In the genomic region with DNA sequence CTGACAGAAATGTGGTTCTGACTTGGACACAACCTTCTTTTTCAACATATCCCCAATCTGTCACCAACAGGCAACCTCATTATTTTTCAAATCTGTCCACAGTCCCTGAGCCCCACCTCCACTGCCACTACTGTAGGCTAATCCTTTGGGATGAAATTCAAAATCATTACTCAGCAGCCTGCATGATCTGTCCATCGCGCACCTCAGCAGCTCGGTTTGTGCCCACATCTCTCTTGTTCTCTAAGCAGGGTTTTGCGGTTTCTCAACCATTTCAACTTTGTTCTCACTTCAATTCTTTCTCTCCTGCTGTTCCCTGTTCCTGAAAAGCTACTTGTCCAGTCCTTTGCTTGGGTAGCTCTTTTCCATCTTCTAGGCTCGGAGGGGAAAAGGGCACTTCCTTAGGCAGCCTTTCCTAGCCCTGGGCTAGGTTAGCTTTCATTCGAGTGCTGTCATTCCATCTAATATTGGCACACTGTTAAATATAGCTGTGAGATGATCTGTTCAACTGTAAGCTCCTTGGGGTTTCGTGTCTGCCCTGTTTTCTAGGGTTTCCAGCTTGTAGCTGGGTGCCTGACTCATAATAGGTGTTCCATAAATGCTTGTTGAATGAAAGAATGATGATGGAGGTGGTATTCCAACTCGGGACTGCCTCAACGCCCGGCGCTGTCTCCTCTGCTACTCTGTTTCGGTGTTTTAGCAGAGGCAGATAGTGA, we compare ENCODE assay signal across 8 cellular contexts. TPM values are rescaled to one million over a fixed set of nuclear protein-coding genes. Genes with fewer than 3 reads are reported as not detected.
DNase-seq lines count a peak whose midpoint lies in the region; ATAC-seq and TF ChIP-seq lines count a peak whose summit lies in the region.

No MANE protein-coding gene starts in this region.

- H3K36me3 Mint-ChIP-seq in CD14-positive monocyte (peaks cover 34 to 44% of the 10 kb centered on the region in 2 donors), MCF 10A (ENCODE audit: insufficient read depth, unreplicated experiment) (peaks cover 51% of the 10 kb centered on the region)

- 28% methylated on average over 12 of the region's 12 CpGs for WGBS in lower leg skin, 2 donors
- 33% methylated on average over 12 of the region's 12 CpGs for WGBS in urinary bladder

- H3K4me1 ChIP-seq in urinary bladder (ENCODE audit: insufficient read depth), result no peaks in the 10 kb centered on the region

- intact Hi-C loops in CD14-positive monocyte (cut with micrococcal nuclease), result loop anchor here in 1 of 2 donors (5.0 kb wide), 1 partner anchor 108 kb away; a partner anchor contains a TSS
- intact Hi-C loops in MCF 10A (cut with micrococcal nuclease), result loop anchor here (1.0 to 2.0 kb wide), 2 partner anchors 25 to 89 kb away; no protein-coding TSS in a partner anchor
- intact Hi-C loops in lower leg skin (cut with DNase I; ENCODE audit: low total_unique reads), result no loop called here

- H3K4me3 Mint-ChIP-seq in CD14-positive monocyte (peak overlapping the region; percentile 86 to 90), MCF 10A (ENCODE audit: unreplicated experiment) (peak overlapping the region; percentile 86)

- H3K9me3 Mint-ChIP-seq in CD14-positive monocyte (peaks cover 0 to 9% (median 3%) of the 10 kb centered on the region in 7 donors), MCF 10A (ENCODE audit: unreplicated experiment) (peaks cover 5% of the 10 kb centered on the region)

- DNase-seq in CD14-positive monocyte (ENCODE audit: low spot score) (no peak), MCF 10A (ENCODE audit: unreplicated experiment) (no peak), lower leg skin (ENCODE audit: low spot score in 2 of 2) (no peak), KG1 (lab: John Stamatoyannopoulos, UW) (no peak), NCI-H2196 (lab: John Stamatoyannopoulos, UW; ENCODE audit: unreplicated experiment) (no peak)

- CTCF ChIA-PET in MCF 10A (lab: Yijun Ruan, JAX), result interaction anchor here (0.5 to 7.7 kb wide), 18 partner anchors 10 to 700 kb away, joined by 3 to 123 read pairs (median 4); a partner anchor contains a TSS

- POLR2A ChIA-PET in MCF 10A (lab: Yijun Ruan, JAX), result interaction anchor here (0.6 to 4.4 kb wide), 6 partner anchors 10 to 1209 kb away, joined by 3 to 59 read pairs (median 4); a partner anchor contains a TSS

- TF ChIP-seq CTCF in CD14-positive monocyte (IDR thresholded peaks at IDR 0.05), result no peak
- TF ChIP-seq CTCF in MCF 10A (IDR thresholded peaks at IDR 0.05; ENCODE audit: unreplicated experiment), result no peak
- TF ChIP-seq CTCF in lower leg skin (IDR thresholded peaks at IDR 0.05), result no peak

- H3K27me3 Mint-ChIP-seq in CD14-positive monocyte (ENCODE audit: low read depth in 3 of 3) (no peaks in the 10 kb centered on the region), MCF 10A (ENCODE audit: insufficient read depth, unreplicated experiment) (no peaks in the 10 kb centered on the region)

- TF ChIP-seq POLR2A in lower leg skin (IDR thresholded peaks at IDR 0.05), result no peak

- H3K36me3 ChIP-seq in urinary bladder (ENCODE audit: insufficient read depth), result peaks cover 4% of the 10 kb centered on the region

- peaks cover 22% of the 10 kb centered on the region for H3K4me1 Mint-ChIP-seq in CD14-positive monocyte
- peaks cover 5% of the 10 kb centered on the region for H3K4me1 Mint-ChIP-seq in MCF 10A (ENCODE audit: insufficient read depth, unreplicated experiment)

- H3K27ac Mint-ChIP-seq in CD14-positive monocyte, result peak overlapping the region in 6 of 7 donors; percentile 6 to 81 (median 47)
- peak overlapping the region; percentile 95 for H3K27ac Mint-ChIP-seq in MCF 10A (ENCODE audit: low read depth, unreplicated experiment)

- H3K27ac ChIP-seq in urinary bladder (ENCODE audit: low read depth), result peak overlapping the region; percentile 73

- peak overlapping the region; percentile 39 for H3K4me3 ChIP-seq in lower leg skin (ENCODE audit: low read depth, poor library complexity, severe bottlenecking)
- H3K4me3 ChIP-seq in urinary bladder (ENCODE audit: low read depth, low read length), result peak overlapping the region; percentile 61

- peak; percentile 23 for ATAC-seq in HG03460 (IDR thresholded peaks at IDR 0.05; ENCODE audit: unreplicated experiment)
- no peak for ATAC-seq in HG02981 (IDR thresholded peaks at IDR 0.05; ENCODE audit: unreplicated experiment)

- no TSS peak for BruUV-seq in MCF 10A (replicated peaks; lab: Mats Ljungman, UMichigan)

RNA-seq across cellular contexts. Expression of a gene that starts 0.7 kb away (rescaled TPM):
- polyA plus RNA-seq in CD14-positive monocyte, result 1 to 10 TPM; 1.1 to 1.4 TPM
- total RNA-seq in MCF 10A (2022), result 4.6 and 5.1 TPM in 2 replicates
- 1 to 10 TPM in 3 of 4 donors, under 1 TPM in 1; 0.42 to 5.4 (median 3.4) TPM for total RNA-seq in lower leg skin
- total RNA-seq in urinary bladder, result 73.8 TPM
- polyA plus RNA-seq in urinary bladder, result 3.8 TPM

RNA-seq across cellular contexts. Expression of a gene that starts 12.6 kb away (rescaled TPM):
- 10 to 100 TPM; 26.6 to 27.1 TPM for polyA plus RNA-seq in CD14-positive monocyte
- total RNA-seq in MCF 10A (2022), result 29.8 and 41.4 TPM in 2 replicates
- total RNA-seq in lower leg skin, result 10 to 100 TPM; 28.9 to 32.8 (median 30.6) TPM
- 83.3 TPM for total RNA-seq in urinary bladder
- polyA plus RNA-seq in urinary bladder, result 34.1 TPM

Comparison
In these comparisons a context has a peak if more than half of its experiments do, and no peak if none do; other contexts are left out.
1. RNA of a gene that starts 0.7 kb away (total RNA-seq): 73.8 TPM in urinary bladder (single experiment); 4.6 to 5.1 TPM in MCF 10A and 0.42 to 5.4 TPM in lower leg skin; every median in the first group is over 10 times any median in the second.